ENCODE assay signal across 1 cellular context in genomic region chr1:116166655-116167054, GRCh38.
TF ChIP-seq lines count a peak whose summit lies in the region.

No MANE protein-coding gene starts in this region.

TF ChIP-seq in GM23338, 12 proteins besides CTCF, POLR2A, EP300 and RAD21 (continued from another document):
- TF ChIP-seq, protein P1, sequence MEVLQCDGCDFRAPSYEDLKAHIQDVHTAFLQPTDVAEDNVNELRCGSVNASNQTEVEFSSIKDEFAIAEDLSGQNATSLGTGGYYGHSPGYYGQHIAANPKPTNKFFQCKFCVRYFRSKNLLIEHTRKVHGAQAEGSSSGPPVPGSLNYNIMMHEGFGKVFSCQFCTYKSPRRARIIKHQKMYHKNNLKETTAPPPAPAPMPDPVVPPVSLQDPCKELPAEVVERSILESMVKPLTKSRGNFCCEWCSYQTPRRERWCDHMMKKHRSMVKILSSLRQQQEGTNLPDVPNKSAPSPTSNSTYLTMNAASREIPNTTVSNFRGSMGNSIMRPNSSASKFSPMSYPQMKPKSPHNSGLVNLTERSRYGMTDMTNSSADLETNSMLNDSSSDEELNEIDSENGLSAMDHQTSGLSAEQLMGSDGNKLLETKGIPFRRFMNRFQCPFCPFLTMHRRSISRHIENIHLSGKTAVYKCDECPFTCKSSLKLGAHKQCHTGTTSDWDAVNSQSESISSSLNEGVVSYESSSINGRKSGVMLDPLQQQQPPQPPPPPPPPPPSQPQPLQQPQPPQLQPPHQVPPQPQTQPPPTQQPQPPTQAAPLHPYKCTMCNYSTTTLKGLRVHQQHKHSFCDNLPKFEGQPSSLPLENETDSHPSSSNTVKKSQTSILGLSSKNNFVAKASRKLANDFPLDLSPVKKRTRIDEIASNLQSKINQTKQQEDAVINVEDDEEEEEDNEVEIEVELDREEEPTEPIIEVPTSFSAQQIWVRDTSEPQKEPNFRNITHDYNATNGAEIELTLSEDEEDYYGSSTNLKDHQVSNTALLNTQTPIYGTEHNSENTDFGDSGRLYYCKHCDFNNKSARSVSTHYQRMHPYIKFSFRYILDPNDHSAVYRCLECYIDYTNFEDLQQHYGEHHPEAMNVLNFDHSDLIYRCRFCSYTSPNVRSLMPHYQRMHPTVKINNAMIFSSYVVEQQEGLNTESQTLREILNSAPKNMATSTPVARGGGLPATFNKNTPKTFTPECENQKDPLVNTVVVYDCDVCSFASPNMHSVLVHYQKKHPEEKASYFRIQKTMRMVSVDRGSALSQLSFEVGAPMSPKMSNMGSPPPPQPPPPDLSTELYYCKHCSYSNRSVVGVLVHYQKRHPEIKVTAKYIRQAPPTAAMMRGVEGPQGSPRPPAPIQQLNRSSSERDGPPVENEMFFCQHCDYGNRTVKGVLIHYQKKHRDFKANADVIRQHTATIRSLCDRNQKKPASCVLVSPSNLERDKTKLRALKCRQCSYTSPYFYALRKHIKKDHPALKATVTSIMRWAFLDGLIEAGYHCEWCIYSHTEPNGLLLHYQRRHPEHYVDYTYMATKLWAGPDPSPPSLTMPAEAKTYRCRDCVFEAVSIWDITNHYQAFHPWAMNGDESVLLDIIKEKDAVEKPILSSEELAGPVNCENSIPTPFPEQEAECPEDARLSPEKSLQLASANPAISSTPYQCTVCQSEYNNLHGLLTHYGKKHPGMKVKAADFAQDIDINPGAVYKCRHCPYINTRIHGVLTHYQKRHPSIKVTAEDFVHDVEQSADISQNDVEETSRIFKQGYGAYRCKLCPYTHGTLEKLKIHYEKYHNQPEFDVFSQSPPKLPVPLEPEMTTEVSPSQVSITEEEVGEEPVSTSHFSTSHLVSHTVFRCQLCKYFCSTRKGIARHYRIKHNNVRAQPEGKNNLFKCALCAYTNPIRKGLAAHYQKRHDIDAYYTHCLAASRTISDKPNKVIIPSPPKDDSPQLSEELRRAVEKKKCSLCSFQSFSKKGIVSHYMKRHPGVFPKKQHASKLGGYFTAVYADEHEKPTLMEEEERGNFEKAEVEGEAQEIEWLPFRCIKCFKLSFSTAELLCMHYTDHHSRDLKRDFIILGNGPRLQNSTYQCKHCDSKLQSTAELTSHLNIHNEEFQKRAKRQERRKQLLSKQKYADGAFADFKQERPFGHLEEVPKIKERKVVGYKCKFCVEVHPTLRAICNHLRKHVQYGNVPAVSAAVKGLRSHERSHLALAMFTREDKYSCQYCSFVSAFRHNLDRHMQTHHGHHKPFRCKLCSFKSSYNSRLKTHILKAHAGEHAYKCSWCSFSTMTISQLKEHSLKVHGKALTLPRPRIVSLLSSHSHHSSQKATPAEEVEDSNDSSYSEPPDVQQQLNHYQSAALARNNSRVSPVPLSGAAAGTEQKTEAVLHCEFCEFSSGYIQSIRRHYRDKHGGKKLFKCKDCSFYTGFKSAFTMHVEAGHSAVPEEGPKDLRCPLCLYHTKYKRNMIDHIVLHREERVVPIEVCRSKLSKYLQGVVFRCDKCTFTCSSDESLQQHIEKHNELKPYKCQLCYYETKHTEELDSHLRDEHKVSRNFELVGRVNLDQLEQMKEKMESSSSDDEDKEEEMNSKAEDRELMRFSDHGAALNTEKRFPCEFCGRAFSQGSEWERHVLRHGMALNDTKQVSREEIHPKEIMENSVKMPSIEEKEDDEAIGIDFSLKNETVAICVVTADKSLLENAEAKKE (CRISPR knock-in tag; IDR thresholded peaks at IDR 0.05) = no peak
- TF ChIP-seq POLR2AphosphoS5 (IDR thresholded peaks at IDR 0.05; ENCODE audit: low read depth) (no peak), JUNB (IDR thresholded peaks at IDR 0.05; ENCODE audit: unreplicated experiment) (no peak), ZNF331 (CRISPR knock-in tag; IDR thresholded peaks at IDR 0.05; ENCODE audit: low read depth) (no peak)
- TF ChIP-seq, protein P2, sequence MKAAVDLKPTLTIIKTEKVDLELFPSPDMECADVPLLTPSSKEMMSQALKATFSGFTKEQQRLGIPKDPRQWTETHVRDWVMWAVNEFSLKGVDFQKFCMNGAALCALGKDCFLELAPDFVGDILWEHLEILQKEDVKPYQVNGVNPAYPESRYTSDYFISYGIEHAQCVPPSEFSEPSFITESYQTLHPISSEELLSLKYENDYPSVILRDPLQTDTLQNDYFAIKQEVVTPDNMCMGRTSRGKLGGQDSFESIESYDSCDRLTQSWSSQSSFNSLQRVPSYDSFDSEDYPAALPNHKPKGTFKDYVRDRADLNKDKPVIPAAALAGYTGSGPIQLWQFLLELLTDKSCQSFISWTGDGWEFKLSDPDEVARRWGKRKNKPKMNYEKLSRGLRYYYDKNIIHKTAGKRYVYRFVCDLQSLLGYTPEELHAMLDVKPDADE (IDR thresholded peaks at IDR 0.05) = no peak
